In genomic region chr10:11162828-11163599, GRCh38 we compare ENCODE assay signal across 8 cellular contexts.
DNase-seq lines count a peak whose midpoint lies in the region; ATAC-seq, FAIRE-seq and TF ChIP-seq lines count a peak whose summit lies in the region.

No MANE protein-coding gene starts in this region.

- peaks cover 34% of the 10 kb centered on the region for H3K4me1 Mint-ChIP-seq in activated CD4-positive, alpha-beta memory T cell treated with anti-CD3 and anti-CD28 coated beads, Interleukin-2, amount 10 ng/mL, durations not matched to agents 7 days and 5 days

- H3K9me3 Mint-ChIP-seq in activated CD4-positive, alpha-beta memory T cell treated with anti-CD3 and anti-CD28 coated beads, Interleukin-2, amount 10 ng/mL, durations not matched to agents 7 days and 5 days: peaks cover 3% of the 10 kb centered on the region

- H2AFZ ChIP-seq in HepG2 (ENCODE audit: low read length): no peak overlapping the region

- no peak for TF ChIP-seq POLR2A in HepG2 (IDR thresholded peaks at IDR 0.05; ENCODE audit: insufficient read depth in 1 of 2, low read depth in 2 of 2, low read length in 2 of 2)

- no peaks in the 10 kb centered on the region for H3K79me2 ChIP-seq in HepG2 (ENCODE audit: insufficient read depth, low read length)

- H3K27ac ChIP-seq in liver (ENCODE audit: low read depth in 1 of 2, low read length in 2 of 2) (peak overlapping the region; percentile 59 to 65), HepG2 (ENCODE audit: extremely low read length, insufficient read depth, low read length) (no peak overlapping the region)

- H4K20me1 ChIP-seq in HepG2 (ENCODE audit: insufficient read depth, low read length): no peaks in the 10 kb centered on the region

- intact Hi-C loops in HepG2 (cut with micrococcal nuclease; ENCODE audit: unreplicated experiment) (no loop called here), Right ventricle myocardium inferior (cut with DNase I) (loop anchor here (5.0 kb wide), 1 partner anchor 116 kb away; no protein-coding TSS in a partner anchor)

- TF ChIP-seq CTCF in liver (IDR thresholded peaks at IDR 0.05; ENCODE audit: low read depth, low read length, missing input control) (no peak), HepG2 (CRISPR knock-in tag; IDR thresholded peaks at IDR 0.05) (no peak)

- no peak for FAIRE-seq in HepG2 (lab: Jason Lieb, UNC)
- no peak for FAIRE-seq in HTR-8/SVneo (lab: Jason Lieb, UNC)

- no peak overlapping the region for H3K4me2 ChIP-seq in HepG2 (ENCODE audit: low read depth, low read length)

- CTCF ChIA-PET in HepG2 (lab: Yijun Ruan, JAX; ENCODE audit: low intra/inter-chr PET ratio, low total read pairs): no interaction called here
- CTCF ChIA-PET in activated CD4-positive, alpha-beta memory T cell treated with anti-CD3 and anti-CD28 coated beads, Interleukin-2, amount 10 ng/mL, durations not matched to agents 7 days and 5 days (lab: Charles Lee): interaction anchor here (0.6 to 7.7 kb wide), 12 partner anchors 8 to 61 kb away, joined by 3 to 85 read pairs (median 13); no protein-coding TSS in a partner anchor

- H3K27ac Mint-ChIP-seq in activated CD4-positive, alpha-beta memory T cell treated with anti-CD3 and anti-CD28 coated beads, Interleukin-2, amount 10 ng/mL, durations not matched to agents 7 days and 5 days: peak overlapping the region; percentile 100

- POLR2A ChIA-PET in HepG2 (lab: Yijun Ruan, JAX): no interaction called here
- POLR2A ChIA-PET in activated CD4-positive, alpha-beta memory T cell treated with anti-CD3 and anti-CD28 coated beads, Interleukin-2, amount 10 ng/mL, durations not matched to agents 7 days and 5 days (lab: Charles Lee): interaction anchor here (0.6 to 18.3 kb wide), 10 partner anchors 14 to 73 kb away, joined by 3 to 1515 read pairs (median 8); no protein-coding TSS in a partner anchor

- peaks cover 18% of the 10 kb centered on the region for H3K36me3 Mint-ChIP-seq in activated CD4-positive, alpha-beta memory T cell treated with anti-CD3 and anti-CD28 coated beads, Interleukin-2, amount 10 ng/mL, durations not matched to agents 7 days and 5 days (ENCODE audit: low read depth)

- no peak for ATAC-seq in HepG2
- peak; percentile 75 for ATAC-seq in HG03571 (IDR thresholded peaks at IDR 0.05; ENCODE audit: unreplicated experiment)
- peak; percentile 35 for ATAC-seq in Right ventricle myocardium inferior

- TF ChIP-seq RAD21 in liver (IDR thresholded peaks at IDR 0.05) (peak in 1 of 2 donors; percentile 13), HepG2 (CRISPR knock-in tag; IDR thresholded peaks at IDR 0.05) (no peak)

- H3K4me1 ChIP-seq in liver (ENCODE audit: control insufficient read depth in 4 of 4, insufficient read depth in 4 of 4, low read length in 3 of 4) (peaks cover 0 to 5% (median 4%) of the 10 kb centered on the region in 4 donors), HepG2 (ENCODE audit: insufficient read depth, low read length) (no peaks in the 10 kb centered on the region)

- peaks cover 0 to 10% (median 0%) of the 10 kb centered on the region in 4 donors for H3K9me3 ChIP-seq in liver (ENCODE audit: control insufficient read depth in 4 of 4, low read length in 3 of 4)
- no peaks in the 10 kb centered on the region for H3K9me3 ChIP-seq in HepG2 (ENCODE audit: low read length)

- no peak for DNase-seq in HepG2 (ENCODE audit: low spot score)
- DNase-seq in activated CD4-positive, alpha-beta memory T cell treated with anti-CD3 and anti-CD28 coated beads, Interleukin-2, amount 10 ng/mL, durations not matched to agents 7 days and 5 days: peak; percentile 88
- no peak for DNase-seq in Right ventricle myocardium inferior (ENCODE audit: missing footprints)
- DNase-seq in stimulated activated CD4-positive, alpha-beta T cell treated with anti-CD3 and anti-CD28 coated beads, TNF-alpha, amount 100 ng/mL, for 24 hours (ENCODE audit: low read depth in 3 of 3): peak in 2 of 3 experiments; percentile 57 to 59
- DNase-seq in HTR-8/SVneo (ENCODE audit: insufficient read length, low spot score): no peak
- no peak for DNase-seq in iPS-NIHi11 (ENCODE audit: low spot score)

- H3K4me3 Mint-ChIP-seq in activated CD4-positive, alpha-beta memory T cell treated with anti-CD3 and anti-CD28 coated beads, Interleukin-2, amount 10 ng/mL, durations not matched to agents 7 days and 5 days: no peak overlapping the region

- H3K27me3 ChIP-seq in liver (ENCODE audit: control insufficient read depth in 4 of 4, insufficient read depth in 4 of 4, low read length in 3 of 4): peaks cover 0 to 3% (median 0%) of the 10 kb centered on the region in 4 donors
- peaks cover 0 to 27% of the 10 kb centered on the region in 2 experiments; a peak in 3 of 5 replicates for H3K27me3 ChIP-seq in HepG2 (ENCODE audit: control insufficient read depth in 1 of 2, insufficient read depth in 2 of 2, low read length in 2 of 2)

- TF ChIP-seq EP300 in HepG2 (IDR thresholded peaks at IDR 0.05; ENCODE audit: low read depth in 2 of 2, low read length in 2 of 2): no peak
- TF ChIP-seq EP300 in HepG2 (CRISPR knock-in tag; IDR thresholded peaks at IDR 0.05; ENCODE audit: borderline replicate concordance): no peak

- in situ Hi-C loops in HepG2 (cut with HindIII; ENCODE audit: extremely low pct_ligation_motif_present, low pct_unique_long_range_greater_than_20kb): no loop called here

- WGBS in liver: 71% methylated on average over 10 of the region's 10 CpGs
- 26% methylated on average over 9 of the region's 10 CpGs for WGBS in HepG2 (ENCODE audit: low lambda C conversion rate)

- no TSS peak for BruUV-seq in HepG2 (replicated peaks; lab: Mats Ljungman, UMichigan)

- H3K4me3 ChIP-seq in liver (ENCODE audit: low read depth in 1 of 3, low read length in 3 of 3): no peak overlapping the region
- H3K4me3 ChIP-seq in HepG2 (replicated peaks in 1 of 3; ENCODE audit: insufficient read depth in 1 of 3, low read depth in 2 of 3, low read length in 3 of 3): no peak overlapping the region

- H3K36me3 ChIP-seq in liver (ENCODE audit: control insufficient read depth in 4 of 4, insufficient read depth in 3 of 4, low read depth in 1 of 4, low read length in 3 of 4) (no peaks in the 10 kb centered on the region), HepG2 (replicated peaks in 1 of 2; ENCODE audit: control insufficient read depth in 1 of 2, insufficient read depth in 2 of 2, low read length in 2 of 2) (no peaks in the 10 kb centered on the region)

- H3K9ac ChIP-seq in liver (ENCODE audit: low read depth in 1 of 2, low read length in 2 of 2) (peak overlapping the region in 1 of 2 donors; percentile 33), HepG2 (ENCODE audit: insufficient read depth, low read depth, low read length) (no peak overlapping the region)

- no peaks in the 10 kb centered on the region for H3K27me3 Mint-ChIP-seq in activated CD4-positive, alpha-beta memory T cell treated with anti-CD3 and anti-CD28 coated beads, Interleukin-2, amount 10 ng/mL, durations not matched to agents 7 days and 5 days

TF ChIP-seq in liver, 16 proteins besides CTCF, POLR2A, EP300 and RAD21:
- peak; percentile 13 for TF ChIP-seq MAX (IDR thresholded peaks at IDR 0.05)
- no peak for TF ChIP-seq RXRA (IDR thresholded peaks at IDR 0.05)
- peak; percentile 35 for TF ChIP-seq YY1 (IDR thresholded peaks at IDR 0.05)
- peak; percentile 15 for TF ChIP-seq SP1 (IDR thresholded peaks at IDR 0.05)
TF ChIP-seq in liver: peak in this region for 3.

TF ChIP-seq in HepG2, 621 proteins besides CTCF, POLR2A, EP300 and RAD21 (continues in another document):
- TF ChIP-seq ZBTB14 (CRISPR knock-in tag; IDR thresholded peaks at IDR 0.05) (no peak), ATF4 (CRISPR knock-in tag; IDR thresholded peaks at IDR 0.05) (no peak), ZNF629 (CRISPR knock-in tag; conservative IDR thresholded peaks at IDR 0.05) (no peak), TP53 (CRISPR knock-in tag; conservative IDR thresholded peaks at IDR 0.05) (no peak), ZNF800 (CRISPR knock-in tag; IDR thresholded peaks at IDR 0.05) (no peak), DNMT1 (CRISPR knock-in tag; IDR thresholded peaks at IDR 0.05) (no peak), HOXA5 (CRISPR knock-in tag; IDR thresholded peaks at IDR 0.05) (no peak), TAF15 (IDR thresholded peaks at IDR 0.05; ENCODE audit: low read depth, low read length, poor library complexity, severe bottlenecking) (no peak), ZNF296 (CRISPR knock-in tag; conservative IDR thresholded peaks at IDR 0.05) (no peak), ZNF24 (IDR thresholded peaks at IDR 0.05) (no peak)

Comparison
In these comparisons a context has a peak if more than half of its experiments do, and no peak if none do; other contexts are left out.
1. DNase-seq: peak in activated CD4-positive, alpha-beta memory T cell treated with anti-CD3 and anti-CD28 coated beads, Interleukin-2, amount 10 ng/mL, durations not matched to agents 7 days and 5 days (single experiment) and stimulated activated CD4-positive, alpha-beta T cell treated with anti-CD3 and anti-CD28 coated beads, TNF-alpha, amount 100 ng/mL, for 24 hours (2 of 3); none in HepG2 (single experiment), Right ventricle myocardium inferior (single experiment), HTR-8/SVneo (single experiment) and iPS-NIHi11 (single experiment).